12 cellular contexts compared by ENCODE assay signal in genomic region chr7:46930336-46930735, GRCh38.
A peak's percentile ranks its signal among the peaks of the same experiment; 100 is the strongest.
DNase-seq lines count a peak whose midpoint lies in the region; TF ChIP-seq lines count a peak whose summit lies in the region.
"Had no signal": no experiment of that assay in that cellular context is flagged by ENCODE, and none has a peak within 500 bp of the region (broad histone marks: within the 10 kb centered on the region; RNA-seq: fewer than 3 reads in every experiment).

No MANE protein-coding gene starts in this region.

- TF ChIP-seq CTCF in smooth muscle cell (IDR thresholded peaks at IDR 0.05; ENCODE audit: borderline replicate concordance, insufficient read depth, poor library complexity, severe bottlenecking) = no peak
- TF ChIP-seq CTCF in OCI-LY7 (conservative IDR thresholded peaks at IDR 0.05; ENCODE audit: low read length) = no peak

- POLR2A ChIA-PET in OCI-LY7 (lab: Charles Lee) = no interaction called here

- peaks cover 50% of the 10 kb centered on the region for H3F3A ChIP-seq in smooth muscle cell (ENCODE audit: low read depth)

- peak overlapping the region; percentile 13 for H3K9ac ChIP-seq in smooth muscle cell (ENCODE audit: low read depth)

- H3K4me2 ChIP-seq in smooth muscle cell (peak overlapping the region; percentile 47), OCI-LY7 (ENCODE audit: low read length) (no peak overlapping the region)

- no TSS peak for BruUV-seq in OCI-LY7 (replicated peaks; lab: Mats Ljungman, UMichigan)

- H4K20me1 ChIP-seq in smooth muscle cell (ENCODE audit: low read depth) = no peaks in the 10 kb centered on the region
- no peaks in the 10 kb centered on the region for H4K20me1 ChIP-seq in OCI-LY7 (ENCODE audit: insufficient read depth, low read length)

- WGBS in smooth muscle cell (ENCODE audit: low lambda C conversion rate) = 3% methylated on average over 3 of the region's 3 CpGs

- H3K79me2 ChIP-seq in smooth muscle cell (ENCODE audit: low read depth) = peaks cover 4% of the 10 kb centered on the region
- H3K79me2 ChIP-seq in OCI-LY7 (ENCODE audit: insufficient read depth, low read depth, low read length) = no peaks in the 10 kb centered on the region

- H3K36me3 ChIP-seq in smooth muscle cell (ENCODE audit: low read depth) (no peaks in the 10 kb centered on the region), OCI-LY7 (ENCODE audit: insufficient read depth, low read length) (no peaks in the 10 kb centered on the region)
- H3K36me3 ChIP-seq: neutrophil had no signal

- H3K27me3 ChIP-seq in smooth muscle cell (ENCODE audit: low read depth) = no peaks in the 10 kb centered on the region
- H3K27me3 ChIP-seq: neutrophil had no signal

- no peaks in the 10 kb centered on the region for H3K9me3 ChIP-seq in smooth muscle cell (replicated peaks; ENCODE audit: low read depth)
- no peaks in the 10 kb centered on the region for H3K9me3 ChIP-seq in OCI-LY7 (ENCODE audit: low read length)
- H3K9me3 ChIP-seq: neutrophil had no signal

- no peaks in the 10 kb centered on the region for H3K9me2 ChIP-seq in OCI-LY7 (ENCODE audit: insufficient read depth, low read length)

- intact Hi-C loops in OCI-LY7 (cut with micrococcal nuclease; ENCODE audit: unreplicated experiment) = no loop called here

- peak; percentile 8 for DNase-seq in DMS 273 (lab: John Stamatoyannopoulos, UW; ENCODE audit: unreplicated experiment)
- DNase-seq in DMS 273 treated with DMSO at 0.1 percent for 48 hours (lab: John Stamatoyannopoulos, UW) = no peak
- peak; percentile 96 for DNase-seq in RPMI7951 (ENCODE audit: low read depth)
- DNase-seq in fibroblast of peridontal ligament (ENCODE audit: extremely low read depth) = peak; percentile 95
- DNase-seq in smooth muscle cell (lab: John Stamatoyannopoulos, UW; ENCODE audit: unreplicated experiment) = no peak
- no peak for DNase-seq in OCI-LY7 (ENCODE audit: low spot score)
- DNase-seq in activated CD8-positive, alpha-beta memory T cell treated with anti-CD3 and anti-CD28 coated beads, Interleukin-2, amount 50 U/mL, for 48 hours = no peak
- DNase-seq in NCI-H526 treated with DMSO at 0.1 percent for 48 hours (lab: John Stamatoyannopoulos, UW) = no peak
- DNase-seq: activated CD4-positive, alpha-beta T cell treated with anti-CD3 and anti-CD28 coated beads, Interleukin-2, amount 10 ng/mL, durations not matched to agents 7 days and 5 days; hypothalamus had no signal

- H3K4me1 ChIP-seq in smooth muscle cell (ENCODE audit: low read depth) (peaks cover 9% of the 10 kb centered on the region), OCI-LY7 (ENCODE audit: insufficient read depth, low read length, poor library complexity, severe bottlenecking) (no peaks in the 10 kb centered on the region)

- H3K27ac ChIP-seq in smooth muscle cell (ENCODE audit: low read depth) = peak overlapping the region; percentile 95
- no peak overlapping the region for H3K27ac ChIP-seq in OCI-LY7 (ENCODE audit: low read depth, low read length, poor library complexity, severe bottlenecking)
- H3K27ac ChIP-seq: HL-60, neutrophil had no signal

- H3K4me3 ChIP-seq in smooth muscle cell (no peak overlapping the region), OCI-LY7 (ENCODE audit: low read depth, low read length, poor library complexity, severe bottlenecking) (no peak overlapping the region)

- H2AFZ ChIP-seq in smooth muscle cell (ENCODE audit: low read depth) = no peak overlapping the region
- H2AFZ ChIP-seq in OCI-LY7 (ENCODE audit: low read length) = no peak overlapping the region

- CTCF ChIA-PET in OCI-LY7 (lab: Charles Lee; ENCODE audit: unreplicated experiment) = no interaction called here

Comparison
In these comparisons a context has a peak if more than half of its experiments do, and no peak if none do; other contexts are left out.
1. DNase-seq: peak in DMS 273 (single experiment), RPMI7951 (single experiment) and fibroblast of peridontal ligament (single experiment); none in DMS 273 treated with DMSO at 0.1 percent for 48 hours (single experiment), smooth muscle cell (single experiment), OCI-LY7 (single experiment), activated CD8-positive, alpha-beta memory T cell treated with anti-CD3 and anti-CD28 coated beads, Interleukin-2, amount 50 U/mL, for 48 hours (single experiment) and NCI-H526 treated with DMSO at 0.1 percent for 48 hours (single experiment).